14 cellular contexts compared by ENCODE assay signal in the genomic region with DNA sequence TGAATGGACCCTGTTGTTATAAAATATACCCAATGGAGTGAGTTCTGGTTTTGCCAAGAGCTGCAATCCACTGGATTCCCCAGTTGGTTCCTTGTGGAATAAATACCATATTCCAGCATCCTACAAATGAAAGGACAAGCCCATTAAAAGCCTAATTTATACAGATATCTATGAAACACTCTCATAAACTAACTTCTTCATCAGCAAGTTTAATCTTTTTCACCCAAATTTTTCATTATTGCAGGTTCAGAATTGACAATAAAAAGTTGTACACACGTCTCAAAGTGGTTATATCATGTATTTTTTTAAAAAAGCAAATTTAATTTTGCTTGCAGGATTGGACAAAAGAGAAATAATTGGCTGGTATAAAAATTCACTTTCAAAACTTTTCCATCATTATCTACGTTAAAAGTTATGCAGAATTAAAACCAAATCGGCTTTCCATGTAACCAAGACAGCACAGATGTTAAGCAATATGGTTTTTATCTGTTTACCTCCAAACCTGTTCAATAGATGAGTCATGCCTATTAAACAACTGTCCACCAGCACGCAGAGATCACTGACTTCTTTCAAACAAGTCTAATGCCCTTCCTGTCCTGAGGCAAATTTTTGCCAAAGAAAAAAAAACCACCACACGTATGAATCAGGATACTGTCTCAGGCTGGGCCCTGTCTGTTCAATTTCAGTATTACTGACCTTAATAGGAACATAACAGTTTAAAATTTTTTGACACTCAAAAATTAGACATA. TPM values are rescaled to one million over a fixed set of nuclear protein-coding genes. Genes with fewer than 3 reads are reported as not detected.
A peak's percentile ranks its signal among the peaks of the same experiment; 100 is the strongest.
DNase-seq lines count a peak whose midpoint lies in the region; ATAC-seq, FAIRE-seq and TF ChIP-seq lines count a peak whose summit lies in the region.
"Had no signal": no experiment of that assay in that cellular context is flagged by ENCODE, and none has a peak within 500 bp of the region (broad histone marks: within the 10 kb centered on the region; RNA-seq: fewer than 3 reads in every experiment).

No MANE protein-coding gene starts in this region.

- no peak overlapping the region for H3K4me3 Mint-ChIP-seq in stimulated activated memory B cell treated with anti-CD40 and anti-IgM and Interleukin-4, amounts not matched to agents 10 μg/mL and 1 μg/mL and 100 μg/mL, for 72 hours
- H3K4me3 Mint-ChIP-seq: naive thymus-derived CD4-positive, alpha-beta T cell had no signal

- H3K4me1 ChIP-seq in RWPE2 (ENCODE audit: insufficient read depth, poor library complexity, severe bottlenecking) (peaks cover 31% of the 10 kb centered on the region), small intestine (ENCODE audit: control insufficient read depth in 2 of 2, insufficient read depth in 1 of 2, low read depth in 1 of 2, low read length in 1 of 2) (no peaks in the 10 kb centered on the region), testis (no peaks in the 10 kb centered on the region)
- H3K4me1 ChIP-seq: breast epithelium, heart left ventricle had no signal

- H3K9me3 ChIP-seq in RWPE2 (ENCODE audit: severe bottlenecking) (no peaks in the 10 kb centered on the region), small intestine (ENCODE audit: control insufficient read depth, low read depth) (no peaks in the 10 kb centered on the region), testis (no peaks in the 10 kb centered on the region)
- H3K9me3 ChIP-seq: breast epithelium, heart left ventricle, thyroid gland had no signal

- H3K27me3 ChIP-seq in RWPE2 (ENCODE audit: insufficient read depth, poor library complexity, severe bottlenecking) (no peaks in the 10 kb centered on the region), small intestine (ENCODE audit: control insufficient read depth in 2 of 2, insufficient read depth in 2 of 2, low read length in 2 of 2) (no peaks in the 10 kb centered on the region), testis (no peaks in the 10 kb centered on the region)
- H3K27me3 ChIP-seq: breast epithelium, heart left ventricle, thyroid gland had no signal

- peak in 2 of 3 experiments; percentile 3 to 57 for DNase-seq in NCI-H1417 (lab: John Stamatoyannopoulos, UW)
- no peak for DNase-seq in NCI-H1417 treated with DMSO at 0.1 percent for 48 hours (lab: John Stamatoyannopoulos, UW)
- DNase-seq in RWPE2 (ENCODE audit: low spot score) = peak; percentile 65
- DNase-seq in fibroblast of the aortic adventitia (ENCODE audit: low read depth) = peak; percentile 40
- DNase-seq in small intestine = peak; percentile 54
- DNase-seq in NCI-H2107 treated with DMSO at 0.1 percent for 48 hours (lab: John Stamatoyannopoulos, UW; ENCODE audit: unreplicated experiment) = no peak
- DNase-seq in testis = no peak
- DNase-seq: heart left ventricle; naive thymus-derived CD4-positive, alpha-beta T cell; NCI-H1105; T-helper 1 cell; thyroid gland had no signal

- intact Hi-C loops in testis (cut with DNase I; ENCODE audit: low total_unique reads) = no loop called here

- TF ChIP-seq CTCF in RWPE2 (IDR thresholded peaks at IDR 0.05; ENCODE audit: poor library complexity, severe bottlenecking) = no peak
- TF ChIP-seq CTCF in fibroblast of the aortic adventitia (IDR thresholded peaks at IDR 0.05; ENCODE audit: insufficient read depth, low read length) = no peak
- no peak for TF ChIP-seq CTCF in testis (IDR thresholded peaks at IDR 0.05)

- FAIRE-seq in small intestine (lab: Jason Lieb, UNC) = no peak

- WGBS in small intestine, 3 donors = 35 to 49% (median 46%) methylated on average over 5 of the region's 5 CpGs
- WGBS in testis, 2 donors = 65 to 66% methylated on average over 5 of the region's 5 CpGs

- TF ChIP-seq POLR2A in testis (IDR thresholded peaks at IDR 0.05) = no peak

- no peak overlapping the region for H3K27ac Mint-ChIP-seq in stimulated activated memory B cell treated with anti-CD40 and anti-IgM and Interleukin-4, amounts not matched to agents 10 μg/mL and 1 μg/mL and 100 μg/mL, for 72 hours

- H3K36me3 Mint-ChIP-seq in stimulated activated memory B cell treated with anti-CD40 and anti-IgM and Interleukin-4, amounts not matched to agents 10 μg/mL and 1 μg/mL and 100 μg/mL, for 72 hours = peaks cover 50% of the 10 kb centered on the region

- peak; percentile 98 for ATAC-seq in RWPE2 (ENCODE audit: low read depth)
- no peak for ATAC-seq in stimulated activated memory B cell treated with anti-CD40 and anti-IgM and Interleukin-4, amounts not matched to agents 10 μg/mL and 1 μg/mL and 100 μg/mL, for 72 hours
- ATAC-seq: heart left ventricle; naive thymus-derived CD4-positive, alpha-beta T cell had no signal

- H3K27me3 Mint-ChIP-seq in stimulated activated memory B cell treated with anti-CD40 and anti-IgM and Interleukin-4, amounts not matched to agents 10 μg/mL and 1 μg/mL and 100 μg/mL, for 72 hours = no peaks in the 10 kb centered on the region
- H3K27me3 Mint-ChIP-seq: naive thymus-derived CD4-positive, alpha-beta T cell had no signal

- H3K36me3 ChIP-seq in RWPE2 (ENCODE audit: low read depth) (peaks cover 80% of the 10 kb centered on the region), small intestine (ENCODE audit: control insufficient read depth in 2 of 2, insufficient read depth in 2 of 2, low read length in 2 of 2) (peaks cover 9 to 29% of the 10 kb centered on the region in 2 donors), testis (ENCODE audit: low read depth, missing control alignments) (no peaks in the 10 kb centered on the region)
- H3K36me3 ChIP-seq: breast epithelium had no signal

- H3K9me3 Mint-ChIP-seq in stimulated activated memory B cell treated with anti-CD40 and anti-IgM and Interleukin-4, amounts not matched to agents 10 μg/mL and 1 μg/mL and 100 μg/mL, for 72 hours = no peaks in the 10 kb centered on the region
- H3K9me3 Mint-ChIP-seq: naive thymus-derived CD4-positive, alpha-beta T cell had no signal

- H3K27ac ChIP-seq in RWPE2 (ENCODE audit: poor library complexity, severe bottlenecking) (peak overlapping the region; percentile 83), small intestine (ENCODE audit: low read depth in 1 of 2, low read length in 1 of 2) (no peak overlapping the region), testis (no peak overlapping the region)
- H3K27ac ChIP-seq: heart left ventricle, thyroid gland had no signal

- H3K4me1 Mint-ChIP-seq in stimulated activated memory B cell treated with anti-CD40 and anti-IgM and Interleukin-4, amounts not matched to agents 10 μg/mL and 1 μg/mL and 100 μg/mL, for 72 hours = no peaks in the 10 kb centered on the region

- H3K4me3 ChIP-seq in RWPE2 (ENCODE audit: severe bottlenecking) = no peak overlapping the region
- H3K4me3 ChIP-seq in fibroblast of the aortic adventitia (ENCODE audit: low read depth, low read length) = no peak overlapping the region
- H3K4me3 ChIP-seq in small intestine (ENCODE audit: low read depth in 1 of 2, low read length in 2 of 2) = no peak overlapping the region
- no peak overlapping the region for H3K4me3 ChIP-seq in testis
- H3K4me3 ChIP-seq: breast epithelium, heart left ventricle, thyroid gland had no signal

RNA-seq across cellular contexts. Expression of gene CEMIP2, which starts 42.5 kb away (rescaled TPM):
- total RNA-seq in fibroblast of the aortic adventitia (ENCODE audit: low replicate concordance) (20.4 and 27.3 TPM in 2 replicates), testis (100 to 1,000 TPM; 109 to 146 TPM)
- polyA plus RNA-seq in small intestine (10 to 100 TPM; 29.5 to 42.6 (median 30.0) TPM), testis (ENCODE audit: insufficient read depth, low read depth, low replicate concordance) (18.3 TPM)

Comparison
In these comparisons a context has a peak if more than half of its experiments do, and no peak if none do; other contexts are left out.
1. DNase-seq: peak in NCI-H1417 (2 of 3), RWPE2 (single experiment), fibroblast of the aortic adventitia (single experiment) and small intestine (single experiment); none in NCI-H1417 treated with DMSO at 0.1 percent for 48 hours (single experiment), NCI-H2107 treated with DMSO at 0.1 percent for 48 hours (single experiment) and testis (single experiment).